Comparison of ENCODE assay signal across 11 cellular contexts in genomic region chr3:47017504-47018268, GRCh38. TPM values are rescaled to one million over a fixed set of nuclear protein-coding genes. Genes with fewer than 3 reads are reported as not detected.
DNase-seq lines count a peak whose midpoint lies in the region; ATAC-seq, FAIRE-seq and TF ChIP-seq lines count a peak whose summit lies in the region.
"Had no signal": no experiment of that assay in that cellular context is flagged by ENCODE, and none has a peak within 500 bp of the region (broad histone marks: within the 10 kb centered on the region; RNA-seq: fewer than 3 reads in every experiment).

No MANE protein-coding gene starts in this region.

- H3K36me3 ChIP-seq in naive thymus-derived CD4-positive, alpha-beta T cell (ENCODE audit: control insufficient read depth in 2 of 3, insufficient read depth in 3 of 3, low read length in 3 of 3), result peaks cover 3 to 47% (median 14%) of the 10 kb centered on the region in 3 experiments

- H3K4me3 ChIP-seq in naive thymus-derived CD4-positive, alpha-beta T cell (ENCODE audit: low read length), result no peak overlapping the region

- no peak for TF ChIP-seq CTCF in D721Med (IDR thresholded peaks at IDR 0.05; ENCODE audit: insufficient read depth, missing control alignments)

- H3K4me1 ChIP-seq in naive thymus-derived CD4-positive, alpha-beta T cell (ENCODE audit: control insufficient read depth in 2 of 2, insufficient read depth in 2 of 2, low read length in 2 of 2), result peaks cover 7 to 18% of the 10 kb centered on the region in 2 donors

- no peaks in the 10 kb centered on the region for H3K9me3 Mint-ChIP-seq in activated naive CD8-positive, alpha-beta T cell treated with anti-CD3 and anti-CD28 coated beads for 36 hours
- H3K9me3 Mint-ChIP-seq in naive thymus-derived CD4-positive, alpha-beta T cell, result no peaks in the 10 kb centered on the region

- H3K27ac ChIP-seq in naive thymus-derived CD4-positive, alpha-beta T cell (ENCODE audit: low read depth, low read length), result peak overlapping the region; percentile 18

- no peaks in the 10 kb centered on the region for H3K9me3 ChIP-seq in naive thymus-derived CD4-positive, alpha-beta T cell (ENCODE audit: control insufficient read depth in 2 of 3, low read length in 3 of 3)

- CTCF ChIA-PET in naive thymus-derived CD4-positive, alpha-beta T cell (lab: Charles Lee), result no interaction called here

- peak overlapping the region; percentile 65 for H3K4me3 Mint-ChIP-seq in activated naive CD8-positive, alpha-beta T cell treated with anti-CD3 and anti-CD28 coated beads for 36 hours
- no peak overlapping the region for H3K4me3 Mint-ChIP-seq in naive thymus-derived CD4-positive, alpha-beta T cell

- ATAC-seq in naive thymus-derived CD4-positive, alpha-beta T cell, result no peak
- no peak for ATAC-seq in GM19328 (IDR thresholded peaks at IDR 0.05; ENCODE audit: unreplicated experiment)

- no peak for FAIRE-seq in D721Med (lab: Jason Lieb, UNC)
- FAIRE-seq: colon, islet of Langerhans had no signal

- no peaks in the 10 kb centered on the region for H3K27me3 ChIP-seq in naive thymus-derived CD4-positive, alpha-beta T cell (ENCODE audit: control insufficient read depth in 2 of 2, insufficient read depth in 2 of 2, low read length in 2 of 2)

- peaks cover 53% of the 10 kb centered on the region for H3K4me1 Mint-ChIP-seq in activated naive CD8-positive, alpha-beta T cell treated with anti-CD3 and anti-CD28 coated beads for 36 hours
- peaks cover 25 to 61% (median 33%) of the 10 kb centered on the region in 7 donors for H3K4me1 Mint-ChIP-seq in naive thymus-derived CD4-positive, alpha-beta T cell

- peaks cover 31% of the 10 kb centered on the region for H3K36me3 Mint-ChIP-seq in activated naive CD8-positive, alpha-beta T cell treated with anti-CD3 and anti-CD28 coated beads for 36 hours
- peaks cover 0 to 35% (median 11%) of the 10 kb centered on the region in 5 donors for H3K36me3 Mint-ChIP-seq in naive thymus-derived CD4-positive, alpha-beta T cell

- POLR2A ChIA-PET in naive thymus-derived CD4-positive, alpha-beta T cell (lab: Charles Lee), result no interaction called here

- intact Hi-C loops in naive thymus-derived CD4-positive, alpha-beta T cell (cut with micrococcal nuclease), result loop anchor here in 1 of 2 donors (5.0 kb wide), 1 partner anchor 305 kb away; no protein-coding TSS in a partner anchor

- H3K27me3 Mint-ChIP-seq in activated naive CD8-positive, alpha-beta T cell treated with anti-CD3 and anti-CD28 coated beads for 36 hours, result no peaks in the 10 kb centered on the region
- H3K27me3 Mint-ChIP-seq in naive thymus-derived CD4-positive, alpha-beta T cell, result no peaks in the 10 kb centered on the region

- in situ Hi-C loops in KBM-7 (cut with MboI; ENCODE audit: low pct_unique_long_range_greater_than_20kb, low sequenced_read_pairs), result no loop called here

- peak overlapping the region; percentile 93 for H3K27ac Mint-ChIP-seq in activated naive CD8-positive, alpha-beta T cell treated with anti-CD3 and anti-CD28 coated beads for 36 hours
- peak overlapping the region; percentile 53 to 93 (median 79) for H3K27ac Mint-ChIP-seq in naive thymus-derived CD4-positive, alpha-beta T cell

- DNase-seq in Daoy (ENCODE audit: low read depth) (peak; percentile 32), KBM-7 (peak; percentile 77), NCI-H1436 (lab: John Stamatoyannopoulos, UW) (no peak), NCI-H774 (lab: John Stamatoyannopoulos, UW) (no peak), D721Med (ENCODE audit: insufficient read length, low spot score) (no peak)
- DNase-seq in activated naive CD8-positive, alpha-beta T cell treated with anti-CD3 and anti-CD28 coated beads for 36 hours, result no peak
- no peak for DNase-seq in naive thymus-derived CD4-positive, alpha-beta T cell
- DNase-seq: NCI-H187 had no signal

RNA-seq across cellular contexts. Expression of gene NBEAL2, which starts 38.2 kb away (rescaled TPM):
- 5.0 and 8.3 TPM in 2 replicates for total RNA-seq in Daoy (2014; rRNA removed; shearing (Covaris generic))
- total RNA-seq in activated naive CD8-positive, alpha-beta T cell treated with anti-CD3 and anti-CD28 coated beads for 36 hours, result 10 to 100 TPM; 63.1 to 67.4 TPM
- 100 to 1,000 TPM in 2 of 5 experiments, 10 to 100 TPM in 3; 48.8 to 289 (median 94.0) TPM for total RNA-seq in naive thymus-derived CD4-positive, alpha-beta T cell
- polyA plus RNA-seq in naive thymus-derived CD4-positive, alpha-beta T cell, result 1 to 10 TPM; 1.7 to 4.9 TPM

RNA-seq across cellular contexts. Expression of gene CCDC12, which starts 41.1 kb away (rescaled TPM):
- 26.2 and 29.1 TPM in 2 replicates for total RNA-seq in Daoy (2014; rRNA removed; shearing (Covaris generic))
- total RNA-seq in activated naive CD8-positive, alpha-beta T cell treated with anti-CD3 and anti-CD28 coated beads for 36 hours, result 10 to 100 TPM; 48.8 to 55.4 TPM
- total RNA-seq in naive thymus-derived CD4-positive, alpha-beta T cell, result 10 to 100 TPM; 51.6 to 61.5 (median 56.9) TPM
- polyA plus RNA-seq in naive thymus-derived CD4-positive, alpha-beta T cell, result 100 to 1,000 TPM in 1 of 2 donors, 10 to 100 TPM in 1; 88.2 to 115 TPM

Comparison
In these comparisons a context has a peak if more than half of its experiments do, and no peak if none do; other contexts are left out.
1. DNase-seq: peak in Daoy (single experiment) and KBM-7 (single experiment); none in activated naive CD8-positive, alpha-beta T cell treated with anti-CD3 and anti-CD28 coated beads for 36 hours (single experiment), naive thymus-derived CD4-positive, alpha-beta T cell (0 of 9), NCI-H1436 (single experiment), NCI-H774 (single experiment) and D721Med (single experiment).